Comparison of ENCODE assay signal across 9 cellular contexts in the genomic region with DNA sequence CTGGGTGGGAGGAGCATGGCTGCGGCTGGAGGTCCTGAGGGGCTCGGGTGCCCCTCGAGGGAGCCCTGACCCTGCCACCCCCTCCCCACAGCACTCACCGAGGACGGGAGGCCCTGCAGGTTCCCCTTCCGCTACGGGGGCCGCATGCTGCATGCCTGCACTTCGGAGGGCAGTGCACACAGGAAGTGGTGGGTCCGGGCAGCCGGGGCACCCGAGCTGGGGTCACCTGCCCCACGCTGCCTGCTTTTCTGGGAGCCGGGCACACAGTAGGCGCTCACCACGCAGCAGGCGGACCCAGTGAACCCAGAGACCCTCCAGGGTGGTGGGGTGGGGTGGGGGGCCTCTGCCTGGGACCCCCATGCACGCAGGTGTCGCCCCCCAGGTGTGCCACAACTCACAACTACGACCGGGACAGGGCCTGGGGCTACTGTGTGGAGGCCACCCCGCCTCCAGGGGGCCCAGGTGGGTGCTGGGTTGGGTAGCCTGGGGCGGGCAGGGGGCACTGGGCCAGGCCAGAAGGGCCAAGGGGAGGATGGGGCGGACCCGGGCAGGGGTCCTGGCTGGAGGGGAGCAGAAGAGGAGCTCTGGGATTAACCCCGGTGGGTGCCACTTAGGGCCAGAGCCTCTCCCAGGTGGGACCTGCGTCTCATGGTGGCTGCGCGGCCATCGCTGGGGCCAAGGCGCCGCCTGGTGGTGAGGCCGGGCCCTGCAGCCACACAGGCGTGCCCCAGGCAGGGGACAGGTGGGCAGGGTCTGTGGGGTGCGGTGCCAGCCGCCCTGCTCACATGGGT. TPM values are rescaled to one million over a fixed set of nuclear protein-coding genes. Genes with fewer than 3 reads are reported as not detected.
DNase-seq lines count a peak whose midpoint lies in the region; ATAC-seq, FAIRE-seq and TF ChIP-seq lines count a peak whose summit lies in the region.
"Had no signal": no experiment of that assay in that cellular context is flagged by ENCODE, and none has a peak within 500 bp of the region (broad histone marks: within the 10 kb centered on the region; RNA-seq: fewer than 3 reads in every experiment).

No MANE protein-coding gene starts in this region.

- H3K9me3 ChIP-seq in H9 (ENCODE audit: control insufficient read depth, low read depth, low read length) (no peaks in the 10 kb centered on the region), OCI-LY7 (ENCODE audit: low read length) (no peaks in the 10 kb centered on the region)

- H3K79me2 ChIP-seq in H9 (ENCODE audit: insufficient read depth, low read length) (no peaks in the 10 kb centered on the region), OCI-LY7 (ENCODE audit: insufficient read depth, low read depth, low read length) (no peaks in the 10 kb centered on the region)

- H3K14ac ChIP-seq in H9 (ENCODE audit: insufficient read depth, low read length): no peak overlapping the region

- TF ChIP-seq CTCF in D721Med (IDR thresholded peaks at IDR 0.05; ENCODE audit: insufficient read depth, missing control alignments) (peak; percentile 74), H9 (conservative IDR thresholded peaks at IDR 0.05) (peak; percentile 99), OCI-LY7 (conservative IDR thresholded peaks at IDR 0.05; ENCODE audit: low read length) (peak; percentile 85), foreskin keratinocyte (conservative IDR thresholded peaks at IDR 0.05) (peak; percentile 96)

- H3K23me2 ChIP-seq in H9 (ENCODE audit: insufficient read length, low read depth, low read length, poor library complexity, severe bottlenecking): no peaks in the 10 kb centered on the region

- H3T11ph ChIP-seq in H9 (ENCODE audit: low read length): no peak overlapping the region

- H3K27me3 ChIP-seq in H9 (ENCODE audit: insufficient read depth, low read length): no peaks in the 10 kb centered on the region
- H3K27me3 ChIP-seq in foreskin keratinocyte: no peaks in the 10 kb centered on the region

- no peak overlapping the region for H2AK5ac ChIP-seq in H9 (ENCODE audit: insufficient read length, low read length)

- no peaks in the 10 kb centered on the region for H3K9me2 ChIP-seq in OCI-LY7 (ENCODE audit: insufficient read depth, low read length)

- H4K20me1 ChIP-seq in H9 (ENCODE audit: control insufficient read depth, insufficient read depth, insufficient read length) (no peaks in the 10 kb centered on the region), OCI-LY7 (ENCODE audit: insufficient read depth, low read length) (no peaks in the 10 kb centered on the region)

- no peak overlapping the region for H4K5ac ChIP-seq in H9 (ENCODE audit: insufficient read length, low read depth, low read length)

- no CpG with 5 or more reads among the region's 36 CpGs for WGBS in H9 (ENCODE audit: extremely low coverage, insufficient read length, low lambda C conversion rate)

- POLR2A ChIA-PET in OCI-LY7 (lab: Charles Lee): no interaction called here

- no peak overlapping the region for H3K4ac ChIP-seq in H9 (ENCODE audit: low read depth, low read length)

- H3K79me1 ChIP-seq in H9 (ENCODE audit: insufficient read depth, low read depth, low read length, poor library complexity, severe bottlenecking): no peaks in the 10 kb centered on the region

- H3K9ac ChIP-seq in H9 (ENCODE audit: extremely low read depth, insufficient read length, low read length): no peak overlapping the region

- H3K4me1 Mint-ChIP-seq in H9: no peaks in the 10 kb centered on the region
- H3K4me1 Mint-ChIP-seq in activated T-cell treated with anti-CD3 and anti-CD28 coated beads, Interleukin-2, amount 50 U/mL, for 72 hours (ENCODE audit: low read depth): no peaks in the 10 kb centered on the region

- ATAC-seq in activated T-cell treated with anti-CD3 and anti-CD28 coated beads, Interleukin-2, amount 50 U/mL, for 72 hours (replicated peaks in 1 of 2): peak; percentile 81 to 82
- ATAC-seq in foreskin keratinocyte (peak; percentile 61), sciatic nerve (peak; percentile 54), HG02610 (IDR thresholded peaks at IDR 0.05; ENCODE audit: unreplicated experiment) (no peak)

- no peaks in the 10 kb centered on the region for H3K27me3 Mint-ChIP-seq in H9 (ENCODE audit: low read depth)
- no peaks in the 10 kb centered on the region for H3K27me3 Mint-ChIP-seq in activated T-cell treated with anti-CD3 and anti-CD28 coated beads, Interleukin-2, amount 50 U/mL, for 72 hours (ENCODE audit: low read depth)

- H2AFZ ChIP-seq in H9 (ENCODE audit: low read length): no peak overlapping the region
- no peak overlapping the region for H2AFZ ChIP-seq in OCI-LY7 (ENCODE audit: low read length)

- no peak overlapping the region for H2BK5ac ChIP-seq in H9 (ENCODE audit: insufficient read length, low read length)

- H2BK15ac ChIP-seq in H9 (ENCODE audit: low read depth, low read length): no peak overlapping the region

- no TSS peak for BruUV-seq in OCI-LY7 (replicated peaks; lab: Mats Ljungman, UMichigan)

- H3K36me3 Mint-ChIP-seq in H9 (ENCODE audit: insufficient read depth in 1 of 3, low read depth in 3 of 3): no peaks in the 10 kb centered on the region
- no peaks in the 10 kb centered on the region for H3K36me3 Mint-ChIP-seq in activated T-cell treated with anti-CD3 and anti-CD28 coated beads, Interleukin-2, amount 50 U/mL, for 72 hours (ENCODE audit: insufficient read depth in 2 of 2)

- no peak overlapping the region for H4K91ac ChIP-seq in H9 (ENCODE audit: insufficient read length, low read depth, low read length)

- no peak overlapping the region for H3K56ac ChIP-seq in H9 (ENCODE audit: insufficient read length, low read depth, low read length)

- H3K36me3 ChIP-seq in OCI-LY7 (ENCODE audit: insufficient read depth, low read length): no peaks in the 10 kb centered on the region

- CTCF ChIA-PET in OCI-LY7 (lab: Charles Lee; ENCODE audit: unreplicated experiment): no interaction called here

- no peak overlapping the region for H2BK120ac ChIP-seq in H9 (ENCODE audit: low read depth, low read length, poor library complexity, severe bottlenecking)

- H3K4me2 ChIP-seq in H9 (ENCODE audit: insufficient read depth, insufficient read length, low read length) (no peak overlapping the region), OCI-LY7 (ENCODE audit: low read length) (no peak overlapping the region)

- no peaks in the 10 kb centered on the region for H3K9me3 Mint-ChIP-seq in H9
- no peaks in the 10 kb centered on the region for H3K9me3 Mint-ChIP-seq in activated T-cell treated with anti-CD3 and anti-CD28 coated beads, Interleukin-2, amount 50 U/mL, for 72 hours

- no peak overlapping the region for H3K18ac ChIP-seq in H9 (ENCODE audit: insufficient read length, low read depth, low read length)

- FAIRE-seq in D721Med (lab: Jason Lieb, UNC): no peak

- no peak overlapping the region for H3K27ac Mint-ChIP-seq in H9
- H3K27ac Mint-ChIP-seq in activated T-cell treated with anti-CD3 and anti-CD28 coated beads, Interleukin-2, amount 50 U/mL, for 72 hours: no peak overlapping the region

- H3K23ac ChIP-seq in H9 (ENCODE audit: insufficient read length, low read depth, low read length): no peak overlapping the region

- no peak overlapping the region for H2BK20ac ChIP-seq in H9 (ENCODE audit: low read depth, low read length, poor library complexity, severe bottlenecking)

- intact Hi-C loops in OCI-LY7 (cut with micrococcal nuclease; ENCODE audit: unreplicated experiment): loop anchor here (1.0 to 2.0 kb wide), 5 partner anchors 97 to 396 kb away; no protein-coding TSS in a partner anchor
- intact Hi-C loops in sciatic nerve (cut with DNase I): loop anchor here (5.0 kb wide), 1 partner anchor 96 kb away; no protein-coding TSS in a partner anchor

- DNase-seq in D721Med (ENCODE audit: insufficient read length, low spot score) (peak; percentile 97), H9 (peak; percentile 73), OCI-LY7 (ENCODE audit: low spot score) (peak; percentile 70), foreskin keratinocyte (peak in 1 of 2 donors; percentile 15), sciatic nerve (ENCODE audit: low spot score) (no peak), KG1 (lab: John Stamatoyannopoulos, UW) (no peak)
- peak; percentile 70 to 86 for DNase-seq in activated T-cell treated with anti-CD3 and anti-CD28 coated beads, Interleukin-2, amount 50 U/mL, for 72 hours

- no peak overlapping the region for H3K4me3 Mint-ChIP-seq in H9
- no peak overlapping the region for H3K4me3 Mint-ChIP-seq in activated T-cell treated with anti-CD3 and anti-CD28 coated beads, Interleukin-2, amount 50 U/mL, for 72 hours

- H4K8ac ChIP-seq in H9 (replicated peaks; ENCODE audit: insufficient read length, low read depth, low read length): no peak overlapping the region

- H3K27ac ChIP-seq in H9 (ENCODE audit: insufficient read length, low read depth, low read length) (no peak overlapping the region), OCI-LY7 (ENCODE audit: low read depth, low read length, poor library complexity, severe bottlenecking) (no peak overlapping the region), foreskin keratinocyte (no peak overlapping the region)

- H2BK12ac ChIP-seq in H9 (ENCODE audit: insufficient read length, low read depth, low read length): no peak overlapping the region

- no peak overlapping the region for H3K4me3 ChIP-seq in OCI-LY7 (ENCODE audit: low read depth, low read length, poor library complexity, severe bottlenecking)

- H3K4me1 ChIP-seq in H9 (ENCODE audit: insufficient read depth, low read length): no peaks in the 10 kb centered on the region
- no peaks in the 10 kb centered on the region for H3K4me1 ChIP-seq in OCI-LY7 (ENCODE audit: insufficient read depth, low read length, poor library complexity, severe bottlenecking)
- no peaks in the 10 kb centered on the region for H3K4me1 ChIP-seq in foreskin keratinocyte

RNA-seq across cellular contexts. Expression of a gene that starts 1.4 kb away (rescaled TPM):
- total RNA-seq in H9 (2021): 0.33 and 0.37 TPM in 2 replicates
- not detected in 2 replicates for total RNA-seq in OCI-LY7 (2014; rRNA removed; shearing (Covaris generic))
- not detected in 2 replicates for total RNA-seq in OCI-LY7 (2022)
- under 1 TPM; 0.51 to 0.62 TPM for total RNA-seq in activated T-cell treated with anti-CD3 and anti-CD28 coated beads, Interleukin-2, amount 50 U/mL, for 72 hours
- total RNA-seq in foreskin keratinocyte: not detected in 2 replicates
- polyA plus RNA-seq in foreskin keratinocyte: not detected in 2 replicates
- not detected for total RNA-seq in sciatic nerve
- total RNA-seq: T-helper 1 cell treated with Interleukin-12 subunit alpha and Interleukin-12 subunit beta and Interleukin-4 antibody, amounts not matched to agents 30 ng/mL and 1 ng/mL, for 36 hours had no signal

RNA-seq across cellular contexts. Expression of a gene that starts 20.0 kb away (rescaled TPM):
- total RNA-seq in H9 (2021) (0.26 TPM in 1 of 2 replicates, not detected in the other), OCI-LY7 (2022) (1.3 and 1.5 TPM in 2 replicates), foreskin keratinocyte (0.81 and 1.1 TPM in 2 replicates), sciatic nerve (not detected)
- not detected in 2 replicates for total RNA-seq in OCI-LY7 (2014; rRNA removed; shearing (Covaris generic))
- not detected for total RNA-seq in activated T-cell treated with anti-CD3 and anti-CD28 coated beads, Interleukin-2, amount 50 U/mL, for 72 hours
- 0.71 and 1.1 TPM in 2 replicates for polyA plus RNA-seq in foreskin keratinocyte
- total RNA-seq: T-helper 1 cell treated with Interleukin-12 subunit alpha and Interleukin-12 subunit beta and Interleukin-4 antibody, amounts not matched to agents 30 ng/mL and 1 ng/mL, for 36 hours had no signal

Comparison
In these comparisons a context has a peak if more than half of its experiments do, and no peak if none do; other contexts are left out.
1. DNase-seq: peak in D721Med (single experiment), H9 (single experiment), OCI-LY7 (single experiment) and activated T-cell treated with anti-CD3 and anti-CD28 coated beads, Interleukin-2, amount 50 U/mL, for 72 hours (2 of 2); none in sciatic nerve (single experiment) and KG1 (single experiment).
2. Peak in every context shown above with its lines, with median percentiles within 50 percentile points of each other: CTCF ChIP-seq.